8 cellular contexts compared by ENCODE assay signal in the genomic region with DNA sequence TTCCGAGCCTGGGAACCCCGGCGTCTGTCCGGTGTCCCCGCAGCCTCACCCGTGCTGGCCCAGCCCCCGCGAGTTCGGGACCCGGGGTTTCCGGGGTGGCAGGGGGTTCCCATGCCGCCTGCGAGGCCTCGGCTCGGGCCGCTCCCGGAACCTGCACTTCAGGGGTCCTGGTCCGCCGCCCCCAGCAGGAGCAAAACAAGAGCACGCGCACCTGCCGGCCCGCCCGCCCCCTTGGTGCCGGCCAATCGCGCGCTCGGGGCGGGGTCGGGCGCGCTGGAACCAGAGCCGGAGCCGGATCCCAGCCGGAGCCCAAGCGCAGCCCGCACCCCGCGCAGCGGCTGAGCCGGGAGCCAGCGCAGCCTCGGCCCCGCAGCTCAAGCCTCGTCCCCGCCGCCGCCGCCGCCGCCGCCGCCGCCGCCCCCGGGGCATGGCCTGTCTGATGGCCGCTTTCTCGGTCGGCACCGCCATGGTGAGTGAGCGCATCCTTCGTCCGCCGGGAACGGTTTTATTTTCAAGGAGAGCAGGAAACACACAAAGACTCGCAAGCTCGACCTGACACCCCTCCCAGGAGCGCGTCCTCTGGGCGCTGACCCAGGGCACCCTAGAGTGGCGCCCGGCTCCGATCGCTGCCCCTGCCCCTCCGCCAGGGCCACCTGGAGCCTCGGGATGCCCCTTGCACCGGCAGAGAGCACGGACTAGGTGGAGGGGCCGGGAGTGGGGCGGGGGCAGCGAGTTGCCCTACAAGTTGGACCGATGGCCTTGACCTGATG. TPM values are rescaled to one million over a fixed set of nuclear protein-coding genes. Genes with fewer than 3 reads are reported as not detected.
DNase-seq lines count a peak whose midpoint lies in the region; ATAC-seq and TF ChIP-seq lines count a peak whose summit lies in the region.

Gene ABCG1, plus strand, starts transcription at position 305 of the 770 bp plus-strand sequence. Its CDS starts 123 bp downstream, at position 428.

- H3K9ac ChIP-seq in HUES48 (ENCODE audit: low read depth, low read length): no peak within 1 kb of the TSS

- H3K4me1 ChIP-seq in HUES48 (ENCODE audit: control insufficient read depth, insufficient read depth, low read length): peaks cover 3% of the 10 kb centered on the region

- H3K4me3 Mint-ChIP-seq in T-helper 2 cell treated with Interferon-gamma antibody and Interleukin-4, amounts not matched to agents 5 μg/mL and 100 μg/mL, for 36 hours: peak within 1 kb of the TSS; percentile 87

- H3K27ac Mint-ChIP-seq in T-helper 2 cell treated with Interferon-gamma antibody and Interleukin-4, amounts not matched to agents 5 μg/mL and 100 μg/mL, for 36 hours: peak within 1 kb of the TSS; percentile 89

- H3K9me3 ChIP-seq in HUES48 (ENCODE audit: control insufficient read depth, insufficient read depth, low read length): 0 out of 2 replicates have a peak, but pooled peaks cover 5% of the 10 kb centered on the region

- H3K4me1 Mint-ChIP-seq in T-helper 2 cell treated with Interferon-gamma antibody and Interleukin-4, amounts not matched to agents 5 μg/mL and 100 μg/mL, for 36 hours (ENCODE audit: low read depth): peaks cover 11% of the 10 kb centered on the region

- peak; percentile 46 for DNase-seq in T-helper 2 cell treated with Interferon-gamma antibody and Interleukin-4, amounts not matched to agents 5 μg/mL and 100 μg/mL, for 36 hours (ENCODE audit: low spot score)
- DNase-seq in cerebellum (ENCODE audit: low spot score) (peak; percentile 89), NCI-H774 (lab: John Stamatoyannopoulos, UW) (no peak)
- DNase-seq in stimulated activated CD4-positive, alpha-beta T cell treated with anti-CD3 and anti-CD28 coated beads, Interleukin-15, amount 100 ng/mL, for 24 hours: peak; percentile 73

- H3K27me3 ChIP-seq in HUES48 (ENCODE audit: control insufficient read depth, insufficient read depth, low read length): peaks cover 63% of the 10 kb centered on the region
- H3K27me3 ChIP-seq in layer of hippocampus (ENCODE audit: control insufficient read depth, insufficient read depth, low read length): no peaks in the 10 kb centered on the region

- TF ChIP-seq CTCF in C4-2B (conservative IDR thresholded peaks at IDR 0.05): no peak

- peak within 1 kb of the TSS; percentile 67 for H3K4me3 ChIP-seq in HUES48 (ENCODE audit: low read depth, low read length)

- no peaks in the 10 kb centered on the region for H3K36me3 ChIP-seq in HUES48 (ENCODE audit: control insufficient read depth, insufficient read depth, low read length)

- H3K27me3 Mint-ChIP-seq in T-helper 2 cell treated with Interferon-gamma antibody and Interleukin-4, amounts not matched to agents 5 μg/mL and 100 μg/mL, for 36 hours (ENCODE audit: low read depth): no peaks in the 10 kb centered on the region

- no peak for ATAC-seq in HG03521 (IDR thresholded peaks at IDR 0.05; ENCODE audit: unreplicated experiment)

- peak within 1 kb of the TSS; percentile 55 for H3K27ac ChIP-seq in C4-2B
- no peak within 1 kb of the TSS for H3K27ac ChIP-seq in HUES48 (ENCODE audit: low read depth, low read length)
- peak within 1 kb of the TSS; percentile 69 for H3K27ac ChIP-seq in layer of hippocampus (ENCODE audit: low read depth, low read length)

- peaks cover 9% of the 10 kb centered on the region for H3K9me3 Mint-ChIP-seq in T-helper 2 cell treated with Interferon-gamma antibody and Interleukin-4, amounts not matched to agents 5 μg/mL and 100 μg/mL, for 36 hours

- H3K36me3 Mint-ChIP-seq in T-helper 2 cell treated with Interferon-gamma antibody and Interleukin-4, amounts not matched to agents 5 μg/mL and 100 μg/mL, for 36 hours (ENCODE audit: low read depth): peaks cover 7% of the 10 kb centered on the region

RNA-seq across cellular contexts. Expression of gene ABCG1, which starts in this region (rescaled TPM):
- total RNA-seq in cerebellum: 14.2 TPM
